ENCODE assay signal across 25 cellular contexts in genomic region chr14:87407344-87407743, GRCh38.
"Had no signal": no experiment of that assay in that cellular context is flagged by ENCODE, and none has a peak within 500 bp of the region (broad histone marks: within the 10 kb centered on the region; RNA-seq: fewer than 3 reads in every experiment).

No MANE protein-coding gene starts in this region.

- H3K4me1 ChIP-seq: adrenal gland had no signal

- ATAC-seq: activated CD8-positive, alpha-beta T cell treated with anti-CD3 and anti-CD28 coated beads for 36 hours had no signal

- H3K4me3 ChIP-seq: adrenal gland, MG63 had no signal

- H3K9me3 ChIP-seq: adrenal gland, MG63 had no signal

- H3K4me3 Mint-ChIP-seq: activated CD4-positive, alpha-beta T cell treated with anti-CD3 and anti-CD28 coated beads, Interleukin-2, amount 10 ng/mL, durations not matched to agents 24 days and 14 days; activated CD8-positive, alpha-beta T cell treated with anti-CD3 and anti-CD28 coated beads for 36 hours; activated naive CD4-positive, alpha-beta T cell treated with anti-CD3 and anti-CD28 coated beads, Interleukin-2, amount 50 U/mL, for 24 hours; activated naive CD8-positive, alpha-beta T cell treated with anti-CD3 and anti-CD28 coated beads, Interleukin-2, amount 10 ng/mL, durations not matched to agents 7 days and 5 days; activated T-cell treated with anti-CD3 and anti-CD28 coated beads, Interleukin-2, amount 50 U/mL, for 24 hours; central memory CD8-positive, alpha-beta T cell had no signal

- H3K36me3 ChIP-seq: adrenal gland, brain microvascular endothelial cell, MG63 had no signal

- H3K9me3 Mint-ChIP-seq: activated CD4-positive, alpha-beta T cell treated with anti-CD3 and anti-CD28 coated beads, Interleukin-2, amount 10 ng/mL, durations not matched to agents 24 days and 14 days; activated CD8-positive, alpha-beta T cell treated with anti-CD3 and anti-CD28 coated beads for 36 hours; activated naive CD4-positive, alpha-beta T cell treated with anti-CD3 and anti-CD28 coated beads, Interleukin-2, amount 50 U/mL, for 24 hours; activated naive CD8-positive, alpha-beta T cell treated with anti-CD3 and anti-CD28 coated beads, Interleukin-2, amount 10 ng/mL, durations not matched to agents 7 days and 5 days had no signal

- H3K27me3 Mint-ChIP-seq: activated CD4-positive, alpha-beta T cell treated with anti-CD3 and anti-CD28 coated beads, Interleukin-2, amount 10 ng/mL, durations not matched to agents 24 days and 14 days; activated CD8-positive, alpha-beta T cell treated with anti-CD3 and anti-CD28 coated beads for 36 hours; activated naive CD4-positive, alpha-beta T cell treated with anti-CD3 and anti-CD28 coated beads, Interleukin-2, amount 50 U/mL, for 24 hours; activated naive CD8-positive, alpha-beta T cell treated with anti-CD3 and anti-CD28 coated beads, Interleukin-2, amount 10 ng/mL, durations not matched to agents 7 days and 5 days; activated T-cell treated with anti-CD3 and anti-CD28 coated beads, Interleukin-2, amount 50 U/mL, for 24 hours; central memory CD8-positive, alpha-beta T cell had no signal

- H3K36me3 Mint-ChIP-seq: activated naive CD4-positive, alpha-beta T cell treated with anti-CD3 and anti-CD28 coated beads, Interleukin-2, amount 50 U/mL, for 24 hours; activated naive CD8-positive, alpha-beta T cell treated with anti-CD3 and anti-CD28 coated beads, Interleukin-2, amount 10 ng/mL, durations not matched to agents 7 days and 5 days had no signal

- H3K27ac ChIP-seq: adrenal gland, brain microvascular endothelial cell had no signal

- H3K27ac Mint-ChIP-seq: activated CD4-positive, alpha-beta T cell treated with anti-CD3 and anti-CD28 coated beads, Interleukin-2, amount 10 ng/mL, durations not matched to agents 24 days and 14 days; activated CD8-positive, alpha-beta T cell treated with anti-CD3 and anti-CD28 coated beads for 36 hours; activated naive CD4-positive, alpha-beta T cell treated with anti-CD3 and anti-CD28 coated beads, Interleukin-2, amount 50 U/mL, for 24 hours; activated naive CD8-positive, alpha-beta T cell treated with anti-CD3 and anti-CD28 coated beads, Interleukin-2, amount 10 ng/mL, durations not matched to agents 7 days and 5 days; activated T-cell treated with anti-CD3 and anti-CD28 coated beads, Interleukin-2, amount 50 U/mL, for 24 hours; activated T-helper 2 cell treated with anti-CD3 and anti-CD28 coated beads, Interferon-gamma antibody, Interleukin-2, Interleukin-4, amounts not matched to agents 10 μg/mL and 5 μg/mL and 100 μg/mL, durations not matched to agents 14 hours and 24 hours and 36 hours had no signal

- H3K27me3 ChIP-seq: adrenal gland, brain microvascular endothelial cell, MG63 had no signal

- H3K4me1 Mint-ChIP-seq: activated CD4-positive, alpha-beta T cell treated with anti-CD3 and anti-CD28 coated beads, Interleukin-2, amount 10 ng/mL, durations not matched to agents 24 days and 14 days; activated naive CD4-positive, alpha-beta T cell treated with anti-CD3 and anti-CD28 coated beads, Interleukin-2, amount 50 U/mL, for 24 hours; activated naive CD8-positive, alpha-beta T cell treated with anti-CD3 and anti-CD28 coated beads, Interleukin-2, amount 10 ng/mL, durations not matched to agents 7 days and 5 days; central memory CD8-positive, alpha-beta T cell had no signal

- DNase-seq: activated CD4-positive, alpha-beta T cell treated with anti-CD3 and anti-CD28 coated beads, Interleukin-2, amount 10 ng/mL, durations not matched to agents 24 days and 14 days; activated CD4-positive, alpha-beta T cell treated with anti-CD3 and anti-CD28 coated beads, Interleukin-2, amount 50 U/mL, for 4 hours; activated CD8-positive, alpha-beta T cell treated with anti-CD3 and anti-CD28 coated beads for 36 hours; activated gamma-delta T cell; activated naive CD4-positive, alpha-beta T cell treated with Interleukin-2 at 50 U/mL for 16 hours; activated naive CD8-positive, alpha-beta T cell treated with anti-CD3 and anti-CD28 coated beads, Interleukin-2, amount 10 ng/mL, durations not matched to agents 7 days and 5 days; activated T-cell treated with anti-CD3 and anti-CD28 coated beads, Interleukin-2, amount 50 U/mL, for 24 hours; adrenal gland; brain microvascular endothelial cell; Kasumi-1; KG1; MG63; MV-4-11; NCI-H1092; NCI-H1436 treated with DMSO at 0.1 percent for 48 hours; NCI-H1694 treated with DMSO at 0.1 percent for 48 hours; NCI-H2029; NCI-H510A; NCI-H526; NCI-H748 treated with DMSO at 0.1 percent for 48 hours; NK-92 treated with Interleukin-12 subunit alpha and Interleukin-12 subunit beta, amount 100 ng/mL, for 24 hours; T1000 had no signal
